Comparison of ENCODE assay signal across 8 cellular contexts in the genomic region with DNA sequence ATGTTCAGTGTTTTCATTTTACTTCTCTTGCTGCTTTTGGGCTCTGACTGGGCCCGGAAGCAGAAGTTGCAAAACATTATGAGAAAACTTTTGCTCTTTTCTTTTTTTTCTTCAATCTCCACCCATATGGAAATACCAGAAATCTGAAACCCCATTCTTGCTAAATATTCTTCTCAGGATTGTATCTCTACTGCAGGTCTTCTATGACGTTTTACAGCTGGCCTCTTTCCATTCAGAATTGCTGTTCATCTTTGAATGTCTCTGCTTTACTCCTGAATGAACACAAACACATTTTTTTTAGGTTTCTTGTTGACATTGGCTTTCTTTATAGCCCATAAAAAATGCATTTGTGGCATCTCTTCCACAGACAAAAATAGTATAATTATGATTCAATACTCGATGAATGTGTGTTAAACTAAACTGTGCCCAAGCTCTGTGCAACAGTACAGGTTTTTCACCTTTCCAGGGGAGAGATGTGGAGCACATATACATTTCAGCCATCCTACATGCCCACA. TPM values are rescaled to one million over a fixed set of nuclear protein-coding genes. Genes with fewer than 3 reads are reported as not detected.
DNase-seq lines count a peak whose midpoint lies in the region; ATAC-seq and TF ChIP-seq lines count a peak whose summit lies in the region.

No MANE protein-coding gene starts in this region.

- peak overlapping the region; percentile 96 to 99 (median 98) for H3K27ac Mint-ChIP-seq in CD4-positive, alpha-beta memory T cell
- H3K27ac Mint-ChIP-seq in IgD-negative memory B cell (peak overlapping the region; percentile 79 to 96 (median 94)), WTC11 (0 out of 2 replicates have a peak overlapping the region, but pooled peaks have one; percentile 21)

- H3K4me3 Mint-ChIP-seq in CD4-positive, alpha-beta memory T cell = peak overlapping the region; percentile 59 to 87 (median 79)
- H3K4me3 Mint-ChIP-seq in IgD-negative memory B cell = peak overlapping the region; percentile 51 to 82 (median 74)
- H3K4me3 Mint-ChIP-seq in WTC11 = no peak overlapping the region

- no peaks in the 10 kb centered on the region for H3K27me3 ChIP-seq in CD4-positive, alpha-beta memory T cell (ENCODE audit: insufficient read depth, low read length)

- no peaks in the 10 kb centered on the region for H3K9me3 ChIP-seq in CD4-positive, alpha-beta memory T cell (ENCODE audit: control insufficient read depth in 1 of 2, low read length in 2 of 2)

- peaks cover 43 to 65% (median 58%) of the 10 kb centered on the region in 4 donors for H3K4me1 Mint-ChIP-seq in CD4-positive, alpha-beta memory T cell
- H3K4me1 Mint-ChIP-seq in IgD-negative memory B cell (peaks cover 48 to 57% (median 51%) of the 10 kb centered on the region in 3 donors), WTC11 (peaks cover 12% of the 10 kb centered on the region)

- POLR2A ChIA-PET in CD4-positive, alpha-beta memory T cell (lab: Charles Lee; ENCODE audit: partially characterized antibody) = interaction anchor here (0.7 to 10.2 kb wide), 18 partner anchors 8 to 138 kb away, joined by 3 to 449 read pairs (median 9); a partner anchor contains a TSS
- POLR2A ChIA-PET in WTC11 (lab: Charles Lee) = no interaction called here

- no peaks in the 10 kb centered on the region for H3K36me3 ChIP-seq in CD4-positive, alpha-beta memory T cell (ENCODE audit: insufficient read depth, low read length)

- peak overlapping the region; percentile 22 to 33 for H3K4me3 ChIP-seq in CD4-positive, alpha-beta memory T cell (ENCODE audit: low read length in 2 of 2)

- ATAC-seq in GM21367 (IDR thresholded peaks at IDR 0.05; ENCODE audit: unreplicated experiment) (peak; percentile 44), WTC11 (no peak)

- intact Hi-C loops in CD4-positive, alpha-beta memory T cell (cut with micrococcal nuclease) = loop anchor here (1.0 to 2.0 kb wide), 3 partner anchors 19 to 44 kb away; a partner anchor contains a TSS

- no peaks in the 10 kb centered on the region for H3K9me3 Mint-ChIP-seq in CD4-positive, alpha-beta memory T cell
- H3K9me3 Mint-ChIP-seq in IgD-negative memory B cell = no peaks in the 10 kb centered on the region
- no peaks in the 10 kb centered on the region for H3K9me3 Mint-ChIP-seq in WTC11

- H3K36me3 Mint-ChIP-seq in CD4-positive, alpha-beta memory T cell = peaks cover 14 to 34% of the 10 kb centered on the region in 2 donors
- H3K36me3 Mint-ChIP-seq in IgD-negative memory B cell (peaks cover 2% of the 10 kb centered on the region), WTC11 (no peaks in the 10 kb centered on the region)

- CTCF ChIA-PET in CD4-positive, alpha-beta memory T cell (lab: Charles Lee; ENCODE audit: partially characterized antibody) = interaction anchor here (1.1 to 1.8 kb wide), 4 partner anchors 10 to 36 kb away, joined by 3 to 8 read pairs (median 6); no protein-coding TSS in a partner anchor
- CTCF ChIA-PET in WTC11 (lab: Charles Lee) = no interaction called here

- H3K27me3 Mint-ChIP-seq in CD4-positive, alpha-beta memory T cell = no peaks in the 10 kb centered on the region
- H3K27me3 Mint-ChIP-seq in IgD-negative memory B cell (no peaks in the 10 kb centered on the region), WTC11 (ENCODE audit: low read depth) (no peaks in the 10 kb centered on the region)

- no peak for TF ChIP-seq CTCF in WTC11 (IDR thresholded peaks at IDR 0.05)

- H3K4me1 ChIP-seq in CD4-positive, alpha-beta memory T cell (ENCODE audit: insufficient read depth, low read length) = peaks cover 91% of the 10 kb centered on the region

- H3K27ac ChIP-seq in CD4-positive, alpha-beta memory T cell (ENCODE audit: low read depth, low read length) = peak overlapping the region; percentile 93

- DNase-seq in CD4-positive, alpha-beta memory T cell = peak; percentile 58 to 73 (median 65)
- DNase-seq in WTC11 (ENCODE audit: low spot score) (no peak), kidney tubule cell (ENCODE audit: low spot score) (peak; percentile 49), SK-N-DZ (ENCODE audit: low spot score) (no peak), NCI-H748 (lab: John Stamatoyannopoulos, UW; ENCODE audit: unreplicated experiment) (no peak), RKO (ENCODE audit: low spot score) (no peak)

TF ChIP-seq in WTC11, 78 proteins besides CTCF, POLR2A, EP300 and RAD21:
- TF ChIP-seq, protein P1, sequence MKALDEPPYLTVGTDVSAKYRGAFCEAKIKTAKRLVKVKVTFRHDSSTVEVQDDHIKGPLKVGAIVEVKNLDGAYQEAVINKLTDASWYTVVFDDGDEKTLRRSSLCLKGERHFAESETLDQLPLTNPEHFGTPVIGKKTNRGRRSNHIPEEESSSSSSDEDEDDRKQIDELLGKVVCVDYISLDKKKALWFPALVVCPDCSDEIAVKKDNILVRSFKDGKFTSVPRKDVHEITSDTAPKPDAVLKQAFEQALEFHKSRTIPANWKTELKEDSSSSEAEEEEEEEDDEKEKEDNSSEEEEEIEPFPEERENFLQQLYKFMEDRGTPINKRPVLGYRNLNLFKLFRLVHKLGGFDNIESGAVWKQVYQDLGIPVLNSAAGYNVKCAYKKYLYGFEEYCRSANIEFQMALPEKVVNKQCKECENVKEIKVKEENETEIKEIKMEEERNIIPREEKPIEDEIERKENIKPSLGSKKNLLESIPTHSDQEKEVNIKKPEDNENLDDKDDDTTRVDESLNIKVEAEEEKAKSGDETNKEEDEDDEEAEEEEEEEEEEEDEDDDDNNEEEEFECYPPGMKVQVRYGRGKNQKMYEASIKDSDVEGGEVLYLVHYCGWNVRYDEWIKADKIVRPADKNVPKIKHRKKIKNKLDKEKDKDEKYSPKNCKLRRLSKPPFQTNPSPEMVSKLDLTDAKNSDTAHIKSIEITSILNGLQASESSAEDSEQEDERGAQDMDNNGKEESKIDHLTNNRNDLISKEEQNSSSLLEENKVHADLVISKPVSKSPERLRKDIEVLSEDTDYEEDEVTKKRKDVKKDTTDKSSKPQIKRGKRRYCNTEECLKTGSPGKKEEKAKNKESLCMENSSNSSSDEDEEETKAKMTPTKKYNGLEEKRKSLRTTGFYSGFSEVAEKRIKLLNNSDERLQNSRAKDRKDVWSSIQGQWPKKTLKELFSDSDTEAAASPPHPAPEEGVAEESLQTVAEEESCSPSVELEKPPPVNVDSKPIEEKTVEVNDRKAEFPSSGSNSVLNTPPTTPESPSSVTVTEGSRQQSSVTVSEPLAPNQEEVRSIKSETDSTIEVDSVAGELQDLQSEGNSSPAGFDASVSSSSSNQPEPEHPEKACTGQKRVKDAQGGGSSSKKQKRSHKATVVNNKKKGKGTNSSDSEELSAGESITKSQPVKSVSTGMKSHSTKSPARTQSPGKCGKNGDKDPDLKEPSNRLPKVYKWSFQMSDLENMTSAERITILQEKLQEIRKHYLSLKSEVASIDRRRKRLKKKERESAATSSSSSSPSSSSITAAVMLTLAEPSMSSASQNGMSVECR (CRISPR knock-in tag; IDR thresholded peaks at IDR 0.05; ENCODE audit: borderline replicate concordance) = no peak

RNA-seq across cellular contexts. Expression of a gene that starts 18.8 kb away (rescaled TPM):
- 100 to 1,000 TPM; 974 to 987 TPM for total RNA-seq in CD4-positive, alpha-beta memory T cell
- polyA plus RNA-seq in CD4-positive, alpha-beta memory T cell = 1,000 to 10,000 TPM in 1 of 2 donors, 100 to 1,000 TPM in 1; 915 to 1,019 TPM
- polyA plus RNA-seq in IgD-negative memory B cell = 744 TPM
- 0.71 to 1.4 TPM (median 1.2 TPM) in 3 replicates for total RNA-seq in WTC11 (2021)
- polyA plus RNA-seq in SK-N-DZ (2014; cell fraction: cytosol; rRNA removed) = not detected in 2 replicates
- 0.44 TPM in 1 of 2 replicates, not detected in the other for polyA plus RNA-seq in SK-N-DZ (2014; cell fraction: nucleus; rRNA removed)

Comparison
In these comparisons a context has a peak if more than half of its experiments do, and no peak if none do; other contexts are left out.
1. DNase-seq: peak in CD4-positive, alpha-beta memory T cell (5 of 5) and kidney tubule cell (single experiment); none in WTC11 (single experiment), SK-N-DZ (single experiment), NCI-H748 (single experiment) and RKO (single experiment).
2. H3K27ac Mint-ChIP-seq: peak in every context shown above with its lines; median percentile 98 in CD4-positive, alpha-beta memory T cell; 94 in IgD-negative memory B cell; 21 in WTC11.
3. RNA of a gene that starts 18.8 kb away (total RNA-seq): 974 to 987 TPM in CD4-positive, alpha-beta memory T cell; 0.71 to 1.4 TPM in WTC11; every median in the first group is over 100 times any median in the second.